In the genomic region with DNA sequence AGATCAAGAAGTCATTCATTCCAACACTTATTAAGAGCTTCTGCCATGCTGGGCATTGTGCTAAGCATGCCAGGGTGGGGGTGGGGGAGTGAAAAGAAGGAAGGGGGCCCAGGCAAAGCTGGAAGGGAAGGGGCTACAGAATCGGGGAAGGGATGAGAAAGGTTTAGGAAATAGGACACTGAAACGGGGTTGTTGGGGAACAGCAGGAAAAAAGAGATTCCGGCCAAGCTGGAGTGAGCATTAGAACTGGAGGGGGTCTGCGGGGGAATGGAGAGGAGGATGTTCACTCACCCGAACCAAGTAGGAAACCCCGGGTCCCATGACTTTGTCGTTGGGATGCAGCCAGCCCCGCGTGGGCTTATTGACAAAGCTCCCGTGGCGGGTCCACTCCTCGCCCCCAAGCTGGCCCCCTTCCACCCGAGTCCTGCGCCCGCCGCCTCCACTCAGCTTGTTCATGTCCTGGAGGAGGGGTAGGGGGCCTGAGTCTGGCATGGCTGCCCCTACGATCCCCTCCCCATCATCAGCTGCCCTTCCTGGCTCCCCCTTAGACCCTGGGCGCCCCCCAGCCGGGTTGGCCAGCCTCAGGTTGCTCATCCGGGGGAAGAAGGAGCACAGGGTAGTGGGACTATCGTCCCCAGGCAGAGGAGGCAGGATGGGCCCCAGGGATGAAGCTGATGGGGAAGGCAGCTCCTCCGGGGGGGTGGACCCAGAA, we compare ENCODE assay signal across 8 cellular contexts. TPM values are rescaled to one million over a fixed set of nuclear protein-coding genes. Genes with fewer than 3 reads are reported as not detected.
DNase-seq lines count a peak whose midpoint lies in the region; ATAC-seq and TF ChIP-seq lines count a peak whose summit lies in the region.

No MANE protein-coding gene starts in this region.

- peaks cover 11% of the 10 kb centered on the region; the same call in 1 of the 2 replicates for H3F3A ChIP-seq in SU-DHL-6 (ENCODE audit: insufficient read depth)

- H2AFZ ChIP-seq in SU-DHL-6 (ENCODE audit: low read depth, low read length, severe bottlenecking): no peak overlapping the region

- H3K4me1 Mint-ChIP-seq in CD8-positive, alpha-beta T cell (ENCODE audit: low read depth): peaks cover 26% of the 10 kb centered on the region
- peaks cover 26% of the 10 kb centered on the region for H3K4me1 Mint-ChIP-seq in progenitor cell of endocrine pancreas (ENCODE audit: low read depth)
- H3K4me1 Mint-ChIP-seq in activated T-helper 1 cell treated with anti-CD3 and anti-CD28 coated beads, Interleukin-12 subunit alpha, Interleukin-12 subunit beta, Interleukin-2, Interleukin-4 antibody, amounts not matched to agents 30 ng/mL and 10 ng/mL and 1 ng/mL, durations not matched to agents 14 hours and 24 hours and 36 hours (ENCODE audit: low read depth): peaks cover 47% of the 10 kb centered on the region
- H3K4me1 Mint-ChIP-seq in activated T-cell treated with anti-CD3 and anti-CD28 coated beads, Interleukin-2, amount 50 U/mL, for 4 hours (ENCODE audit: low read depth): peaks cover 28% of the 10 kb centered on the region

- peak overlapping the region; percentile 82 for H3K27ac Mint-ChIP-seq in CD8-positive, alpha-beta T cell
- no peak overlapping the region for H3K27ac Mint-ChIP-seq in progenitor cell of endocrine pancreas
- H3K27ac Mint-ChIP-seq in activated T-helper 1 cell treated with anti-CD3 and anti-CD28 coated beads, Interleukin-12 subunit alpha, Interleukin-12 subunit beta, Interleukin-2, Interleukin-4 antibody, amounts not matched to agents 30 ng/mL and 10 ng/mL and 1 ng/mL, durations not matched to agents 14 hours and 24 hours and 36 hours: no peak overlapping the region

- H3K4me2 ChIP-seq in SU-DHL-6 (ENCODE audit: low read depth, low read length, poor library complexity, severe bottlenecking): no peak overlapping the region

- H3K4me3 ChIP-seq in CD8-positive, alpha-beta T cell (ENCODE audit: low read depth, low read length): no peak overlapping the region
- H3K4me3 ChIP-seq in SU-DHL-6 (ENCODE audit: insufficient read depth, low read length, poor library complexity, severe bottlenecking): no peak overlapping the region
- peak overlapping the region; percentile 83 for H3K4me3 ChIP-seq in fibroblast of pulmonary artery (replicated peaks; ENCODE audit: low read depth, low read length)

- H3K27ac ChIP-seq in CD8-positive, alpha-beta T cell (ENCODE audit: low read depth, low read length): no peak overlapping the region
- H3K27ac ChIP-seq in SU-DHL-6 (ENCODE audit: low read depth, low read length): no peak overlapping the region

- H3K36me3 Mint-ChIP-seq in CD8-positive, alpha-beta T cell: peaks cover 58% of the 10 kb centered on the region
- peaks cover 4% of the 10 kb centered on the region for H3K36me3 Mint-ChIP-seq in progenitor cell of endocrine pancreas (ENCODE audit: insufficient read depth)
- peaks cover 33% of the 10 kb centered on the region for H3K36me3 Mint-ChIP-seq in activated T-helper 1 cell treated with anti-CD3 and anti-CD28 coated beads, Interleukin-12 subunit alpha, Interleukin-12 subunit beta, Interleukin-2, Interleukin-4 antibody, amounts not matched to agents 30 ng/mL and 10 ng/mL and 1 ng/mL, durations not matched to agents 14 hours and 24 hours and 36 hours (ENCODE audit: low read depth)
- peaks cover 10% of the 10 kb centered on the region for H3K36me3 Mint-ChIP-seq in activated T-cell treated with anti-CD3 and anti-CD28 coated beads, Interleukin-2, amount 50 U/mL, for 4 hours (ENCODE audit: insufficient read depth)

- no peak for ATAC-seq in CD8-positive, alpha-beta T cell
- no peak for ATAC-seq in GM18861 (IDR thresholded peaks at IDR 0.05; ENCODE audit: unreplicated experiment)
- ATAC-seq in activated T-cell treated with anti-CD3 and anti-CD28 coated beads, Interleukin-2, amount 50 U/mL, for 4 hours: no peak

- H3K9me3 Mint-ChIP-seq in CD8-positive, alpha-beta T cell: no peaks in the 10 kb centered on the region
- no peaks in the 10 kb centered on the region for H3K9me3 Mint-ChIP-seq in progenitor cell of endocrine pancreas (ENCODE audit: low read depth)
- H3K9me3 Mint-ChIP-seq in activated T-helper 1 cell treated with anti-CD3 and anti-CD28 coated beads, Interleukin-12 subunit alpha, Interleukin-12 subunit beta, Interleukin-2, Interleukin-4 antibody, amounts not matched to agents 30 ng/mL and 10 ng/mL and 1 ng/mL, durations not matched to agents 14 hours and 24 hours and 36 hours: no peaks in the 10 kb centered on the region
- no peaks in the 10 kb centered on the region for H3K9me3 Mint-ChIP-seq in activated T-cell treated with anti-CD3 and anti-CD28 coated beads, Interleukin-2, amount 50 U/mL, for 4 hours

- POLR2A ChIA-PET in CD8-positive, alpha-beta T cell (lab: Charles Lee): interaction anchor here (0.8 to 0.9 kb wide), 2 partner anchors 9 to 13 kb away, joined by 3 read pairs; a partner anchor contains a TSS

- H3K36me3 ChIP-seq in CD8-positive, alpha-beta T cell (ENCODE audit: insufficient read depth, low read length): peaks cover 39% of the 10 kb centered on the region
- no peaks in the 10 kb centered on the region for H3K36me3 ChIP-seq in SU-DHL-6 (ENCODE audit: low read length)

- H3K79me2 ChIP-seq in SU-DHL-6 (ENCODE audit: insufficient read depth, low read length): peaks cover 29% of the 10 kb centered on the region

- DNase-seq in CD8-positive, alpha-beta T cell: no peak
- no peak for DNase-seq in fibroblast of pulmonary artery (ENCODE audit: low read depth)
- DNase-seq in progenitor cell of endocrine pancreas (ENCODE audit: low spot score, unreplicated experiment): no peak
- no peak for DNase-seq in activated T-helper 1 cell treated with anti-CD3 and anti-CD28 coated beads, Interleukin-12 subunit alpha, Interleukin-12 subunit beta, Interleukin-2, Interleukin-4 antibody, amounts not matched to agents 30 ng/mL and 10 ng/mL and 1 ng/mL, durations not matched to agents 14 hours and 24 hours and 36 hours (ENCODE audit: low spot score)
- DNase-seq in dedifferentiated amniotic fluid mesenchymal stem cell (ENCODE audit: extremely low spot score): no peak
- DNase-seq in activated T-cell treated with anti-CD3 and anti-CD28 coated beads, Interleukin-2, amount 50 U/mL, for 4 hours: no peak

- H4K20me1 ChIP-seq in SU-DHL-6 (ENCODE audit: low read depth, low read length): no peaks in the 10 kb centered on the region

- H3K4me1 ChIP-seq in CD8-positive, alpha-beta T cell (ENCODE audit: insufficient read depth, low read length): peaks cover 19% of the 10 kb centered on the region

- H3K4me3 Mint-ChIP-seq in CD8-positive, alpha-beta T cell: no peak overlapping the region
- peak overlapping the region; percentile 55 for H3K4me3 Mint-ChIP-seq in progenitor cell of endocrine pancreas (ENCODE audit: low read depth)
- no peak overlapping the region for H3K4me3 Mint-ChIP-seq in activated T-helper 1 cell treated with anti-CD3 and anti-CD28 coated beads, Interleukin-12 subunit alpha, Interleukin-12 subunit beta, Interleukin-2, Interleukin-4 antibody, amounts not matched to agents 30 ng/mL and 10 ng/mL and 1 ng/mL, durations not matched to agents 14 hours and 24 hours and 36 hours
- no peak overlapping the region for H3K4me3 Mint-ChIP-seq in activated T-cell treated with anti-CD3 and anti-CD28 coated beads, Interleukin-2, amount 50 U/mL, for 4 hours

- CTCF ChIA-PET in CD8-positive, alpha-beta T cell (lab: Charles Lee): interaction anchor here (1.0 to 20.2 kb wide), 6 partner anchors 8 to 205 kb away, joined by 3 to 177 read pairs (median 6); a partner anchor contains a TSS

- TF ChIP-seq CTCF in CD8-positive, alpha-beta T cell (IDR thresholded peaks at IDR 0.05): no peak
- no peak for TF ChIP-seq CTCF in SU-DHL-6 (IDR thresholded peaks at IDR 0.05; ENCODE audit: insufficient read depth, low read length, poor library complexity, severe bottlenecking)
- no peak for TF ChIP-seq CTCF in fibroblast of pulmonary artery (IDR thresholded peaks at IDR 0.05; ENCODE audit: low read length, missing control alignments)
- TF ChIP-seq CTCF in progenitor cell of endocrine pancreas (IDR thresholded peaks at IDR 0.05; ENCODE audit: unreplicated experiment): no peak

- H3K9me3 ChIP-seq in CD8-positive, alpha-beta T cell (ENCODE audit: low read length): no peaks in the 10 kb centered on the region
- H3K9me3 ChIP-seq in SU-DHL-6 (ENCODE audit: insufficient read depth, low read length): no peaks in the 10 kb centered on the region

- intact Hi-C loops in CD8-positive, alpha-beta T cell (cut with DNase I, micrococcal nuclease): no loop called here
- intact Hi-C loops in activated T-helper 1 cell treated with anti-CD3 and anti-CD28 coated beads, Interleukin-12 subunit alpha, Interleukin-12 subunit beta, Interleukin-2, Interleukin-4 antibody, amounts not matched to agents 30 ng/mL and 10 ng/mL and 1 ng/mL, durations not matched to agents 14 hours and 24 hours and 36 hours (cut with micrococcal nuclease): loop anchor here (5.0 kb wide), 1 partner anchor 222 kb away; no protein-coding TSS in a partner anchor

- no peaks in the 10 kb centered on the region for H3K9me2 ChIP-seq in SU-DHL-6 (replicated peaks; ENCODE audit: insufficient read depth, low read length)

- no peaks in the 10 kb centered on the region for H3K27me3 ChIP-seq in CD8-positive, alpha-beta T cell (ENCODE audit: insufficient read depth, low read length)
- no peaks in the 10 kb centered on the region for H3K27me3 ChIP-seq in SU-DHL-6 (ENCODE audit: low read length)

- 0 out of 2 replicates have a peak overlapping the region, but pooled peaks have one; percentile 18 for H3K9ac ChIP-seq in SU-DHL-6 (ENCODE audit: low read length)

- no peaks in the 10 kb centered on the region for H3K27me3 Mint-ChIP-seq in CD8-positive, alpha-beta T cell (ENCODE audit: low read depth)
- H3K27me3 Mint-ChIP-seq in progenitor cell of endocrine pancreas: no peaks in the 10 kb centered on the region
- H3K27me3 Mint-ChIP-seq in activated T-helper 1 cell treated with anti-CD3 and anti-CD28 coated beads, Interleukin-12 subunit alpha, Interleukin-12 subunit beta, Interleukin-2, Interleukin-4 antibody, amounts not matched to agents 30 ng/mL and 10 ng/mL and 1 ng/mL, durations not matched to agents 14 hours and 24 hours and 36 hours (ENCODE audit: insufficient read depth): no peaks in the 10 kb centered on the region
- no peaks in the 10 kb centered on the region for H3K27me3 Mint-ChIP-seq in activated T-cell treated with anti-CD3 and anti-CD28 coated beads, Interleukin-2, amount 50 U/mL, for 4 hours (ENCODE audit: low read depth)

RNA-seq across cellular contexts. Expression of a gene that starts 0.7 kb away (rescaled TPM):
- 10 to 100 TPM; 54.5 to 58.3 TPM for total RNA-seq in CD8-positive, alpha-beta T cell
- total RNA-seq in progenitor cell of endocrine pancreas: 43.3 and 54.7 TPM in 2 replicates
- total RNA-seq in activated T-helper 1 cell treated with anti-CD3 and anti-CD28 coated beads, Interleukin-12 subunit alpha, Interleukin-12 subunit beta, Interleukin-2, Interleukin-4 antibody, amounts not matched to agents 30 ng/mL and 10 ng/mL and 1 ng/mL, durations not matched to agents 14 hours and 24 hours and 36 hours: 61.4 and 62.3 TPM in 2 replicates
- 10 to 100 TPM; 38.7 to 43.7 (median 39.2) TPM for total RNA-seq in activated T-cell treated with anti-CD3 and anti-CD28 coated beads, Interleukin-2, amount 50 U/mL, for 4 hours

RNA-seq across cellular contexts. Expression of a gene that starts 4.6 kb away (rescaled TPM):
- total RNA-seq in CD8-positive, alpha-beta T cell: 1 to 10 TPM; 2.3 to 2.9 TPM
- total RNA-seq in progenitor cell of endocrine pancreas: 78.7 and 85.8 TPM in 2 replicates
- 151 and 158 TPM in 2 replicates for total RNA-seq in activated T-helper 1 cell treated with anti-CD3 and anti-CD28 coated beads, Interleukin-12 subunit alpha, Interleukin-12 subunit beta, Interleukin-2, Interleukin-4 antibody, amounts not matched to agents 30 ng/mL and 10 ng/mL and 1 ng/mL, durations not matched to agents 14 hours and 24 hours and 36 hours
- 10 to 100 TPM; 61.5 to 78.5 (median 76.7) TPM for total RNA-seq in activated T-cell treated with anti-CD3 and anti-CD28 coated beads, Interleukin-2, amount 50 U/mL, for 4 hours

RNA-seq across cellular contexts. Expression of a gene that starts 8.3 kb away (rescaled TPM):
- 10 to 100 TPM; 25.1 to 26.7 TPM for total RNA-seq in CD8-positive, alpha-beta T cell
- 49.1 and 52.7 TPM in 2 replicates for total RNA-seq in progenitor cell of endocrine pancreas
- 34.7 and 35.0 TPM in 2 replicates for total RNA-seq in activated T-helper 1 cell treated with anti-CD3 and anti-CD28 coated beads, Interleukin-12 subunit alpha, Interleukin-12 subunit beta, Interleukin-2, Interleukin-4 antibody, amounts not matched to agents 30 ng/mL and 10 ng/mL and 1 ng/mL, durations not matched to agents 14 hours and 24 hours and 36 hours
- 10 to 100 TPM; 27.6 to 28.3 (median 28.1) TPM for total RNA-seq in activated T-cell treated with anti-CD3 and anti-CD28 coated beads, Interleukin-2, amount 50 U/mL, for 4 hours

RNA-seq across cellular contexts. Expression of a gene that starts 13.2 kb away (rescaled TPM):
- total RNA-seq in CD8-positive, alpha-beta T cell: 10 to 100 TPM; 17.4 to 19.0 TPM
- total RNA-seq in progenitor cell of endocrine pancreas: 53.7 and 55.9 TPM in 2 replicates
- 69.2 and 74.3 TPM in 2 replicates for total RNA-seq in activated T-helper 1 cell treated with anti-CD3 and anti-CD28 coated beads, Interleukin-12 subunit alpha, Interleukin-12 subunit beta, Interleukin-2, Interleukin-4 antibody, amounts not matched to agents 30 ng/mL and 10 ng/mL and 1 ng/mL, durations not matched to agents 14 hours and 24 hours and 36 hours
- total RNA-seq in activated T-cell treated with anti-CD3 and anti-CD28 coated beads, Interleukin-2, amount 50 U/mL, for 4 hours: 100 to 1,000 TPM; 108 to 109 (median 108) TPM

RNA-seq across cellular contexts. Expression of a gene that starts 14.0 kb away (rescaled TPM):
- total RNA-seq in CD8-positive, alpha-beta T cell: 100 to 1,000 TPM; 315 to 319 TPM
- 69.1 and 69.5 TPM in 2 replicates for total RNA-seq in progenitor cell of endocrine pancreas
- 25.1 and 27.9 TPM in 2 replicates for total RNA-seq in activated T-helper 1 cell treated with anti-CD3 and anti-CD28 coated beads, Interleukin-12 subunit alpha, Interleukin-12 subunit beta, Interleukin-2, Interleukin-4 antibody, amounts not matched to agents 30 ng/mL and 10 ng/mL and 1 ng/mL, durations not matched to agents 14 hours and 24 hours and 36 hours
- total RNA-seq in activated T-cell treated with anti-CD3 and anti-CD28 coated beads, Interleukin-2, amount 50 U/mL, for 4 hours: 10 to 100 TPM in 1 of 3 donors, 1 to 10 TPM in 2; 7.7 to 12.7 (median 9.5) TPM

Comparison
In these comparisons a context has a peak if more than half of its experiments do, and no peak if none do; other contexts are left out.
1. RNA of a gene that starts 4.6 kb away (total RNA-seq): 151 to 158 TPM in activated T-helper 1 cell treated with anti-CD3 and anti-CD28 coated beads, Interleukin-12 subunit alpha, Interleukin-12 subunit beta, Interleukin-2, Interleukin-4 antibody, amounts not matched to agents 30 ng/mL and 10 ng/mL and 1 ng/mL, durations not matched to agents 14 hours and 24 hours and 36 hours, 78.7 to 85.8 TPM in progenitor cell of endocrine pancreas and 61.5 to 78.5 TPM in activated T-cell treated with anti-CD3 and anti-CD28 coated beads, Interleukin-2, amount 50 U/mL, for 4 hours; 2.3 to 2.9 TPM in CD8-positive, alpha-beta T cell; every median in the first group is over 10 times any median in the second.